In the genomic region with DNA sequence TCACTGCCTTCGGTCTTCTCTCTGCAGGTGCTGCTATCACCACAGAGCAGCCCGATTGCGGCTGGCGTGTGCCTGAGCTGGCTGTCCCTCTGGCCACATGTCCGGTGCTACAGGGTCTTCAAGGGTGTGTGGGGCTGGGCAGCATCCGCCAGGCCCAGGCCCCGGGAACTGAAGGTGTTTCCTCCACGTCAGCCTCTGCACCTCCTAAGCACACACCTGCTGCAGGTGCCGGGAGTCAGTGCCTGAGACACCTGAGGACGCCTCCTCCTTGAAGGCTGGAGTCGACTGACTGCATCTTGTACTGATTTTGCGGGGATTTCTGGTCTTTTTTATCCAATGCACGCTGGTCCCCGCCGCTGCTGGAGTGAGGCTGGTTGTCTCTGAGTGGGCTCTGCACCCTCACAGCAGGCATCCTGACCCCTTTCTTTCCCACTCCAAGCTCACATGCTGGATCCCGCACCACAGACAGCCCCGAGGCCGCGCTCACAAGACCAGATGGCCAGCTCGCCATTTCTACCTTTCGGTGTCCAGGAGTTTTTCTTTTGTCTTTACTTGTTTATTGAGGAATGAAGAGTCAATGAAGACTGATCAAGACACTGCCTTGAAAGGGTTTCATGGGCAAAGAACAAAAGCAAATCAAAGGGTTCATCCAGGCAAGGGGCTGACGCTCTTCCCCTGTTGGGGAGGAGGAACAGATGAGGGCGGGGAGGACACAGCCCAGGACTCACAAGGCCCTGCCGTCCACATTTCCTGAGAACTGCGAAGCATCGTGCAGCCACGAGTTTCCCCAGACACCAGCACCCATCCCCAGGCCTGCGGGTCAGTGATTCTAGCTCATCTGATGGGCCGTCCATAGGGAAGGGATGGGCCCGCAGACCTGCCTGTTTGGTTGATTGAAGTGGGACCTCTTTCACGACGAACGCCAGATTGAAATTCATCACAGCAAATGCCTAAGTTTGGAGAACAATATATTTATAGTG, we compare ENCODE assay signal across 22 cellular contexts.
DNase-seq lines count a peak whose midpoint lies in the region; ATAC-seq and TF ChIP-seq lines count a peak whose summit lies in the region.
"Had no signal": no experiment of that assay in that cellular context is flagged by ENCODE, and none has a peak within 500 bp of the region (broad histone marks: within the 10 kb centered on the region; RNA-seq: fewer than 3 reads in every experiment).

No MANE protein-coding gene starts in this region.

- H3K79me2 ChIP-seq in H9 (ENCODE audit: insufficient read depth, low read length): no peaks in the 10 kb centered on the region

- intact Hi-C loops in cardiac septum (cut with DNase I): no loop called here
- intact Hi-C loops in Right ventricle myocardium inferior (cut with DNase I): no loop called here

- no peak overlapping the region for H2BK12ac ChIP-seq in H9 (ENCODE audit: insufficient read length, low read depth, low read length)
- peak overlapping the region; percentile 69 for H2BK12ac ChIP-seq in neuronal stem cell (ENCODE audit: low read length)

- H2BK20ac ChIP-seq in H9 (ENCODE audit: low read depth, low read length, poor library complexity, severe bottlenecking): no peak overlapping the region

- no peak overlapping the region for H2BK120ac ChIP-seq in H9 (ENCODE audit: low read depth, low read length, poor library complexity, severe bottlenecking)
- no peak overlapping the region for H2BK120ac ChIP-seq in neuronal stem cell (ENCODE audit: low read depth, low read length)

- no CpG with 5 or more reads among the region's 33 CpGs for WGBS in H9 (ENCODE audit: extremely low coverage, insufficient read length, low lambda C conversion rate)
- WGBS in neuronal stem cell (ENCODE audit: extremely low coverage in 2 of 2, insufficient read length in 2 of 2, insufficient replicate concordance in 1 of 2), 2 donors: no CpG with 5 or more reads among the region's 33 CpGs

- H3K36me3 ChIP-seq in neuronal stem cell (replicated peaks in 1 of 2; ENCODE audit: control insufficient read depth in 2 of 2, insufficient read depth in 2 of 2, low read length in 2 of 2): no peaks in the 10 kb centered on the region
- H3K36me3 ChIP-seq: BE2C; BLaER1 treated with 17β-estradiol and CSF1 and Interleukin-3, amounts not matched to agents 10 nM and 100 nM had no signal

- H4K8ac ChIP-seq in H9 (replicated peaks; ENCODE audit: insufficient read length, low read depth, low read length): no peak overlapping the region
- no peak overlapping the region for H4K8ac ChIP-seq in neuronal stem cell (ENCODE audit: low read depth, low read length)

- peaks cover 26% of the 10 kb centered on the region; the same call in 1 of the 2 replicates for H3K27me3 Mint-ChIP-seq in H9 (ENCODE audit: low read depth)

- no peak overlapping the region for H3T11ph ChIP-seq in H9 (ENCODE audit: low read length)

- H4K91ac ChIP-seq in H9 (ENCODE audit: insufficient read length, low read depth, low read length) (no peak overlapping the region), neuronal stem cell (ENCODE audit: low read depth, low read length, poor library complexity) (no peak overlapping the region)

- no peak for TF ChIP-seq CTCF in H9 (conservative IDR thresholded peaks at IDR 0.05)

- no peaks in the 10 kb centered on the region for H3K23me2 ChIP-seq in H9 (ENCODE audit: insufficient read length, low read depth, low read length, poor library complexity, severe bottlenecking)

- H4K5ac ChIP-seq in H9 (ENCODE audit: insufficient read length, low read depth, low read length): no peak overlapping the region

- H3K4me1 Mint-ChIP-seq in H9: peaks cover 10 to 15% of the 10 kb centered on the region in 2 experiments
- H3K4me1 Mint-ChIP-seq: CD14-positive monocyte; CD8-positive, alpha-beta memory T cell had no signal

- H3K4me3 Mint-ChIP-seq in H9: no peak overlapping the region
- H3K4me3 Mint-ChIP-seq: CD14-positive monocyte; CD4-positive, alpha-beta T cell; CD8-positive, alpha-beta memory T cell had no signal

- H3K4me3 ChIP-seq in neuronal stem cell (ENCODE audit: low read length in 2 of 2): no peak overlapping the region
- H3K4me3 ChIP-seq: A549; BLaER1 treated with 17β-estradiol and CSF1 and Interleukin-3, amounts not matched to agents 10 nM and 100 nM had no signal

- H3K18ac ChIP-seq in H9 (ENCODE audit: insufficient read length, low read depth, low read length) (no peak overlapping the region), neuronal stem cell (ENCODE audit: low read length) (peak overlapping the region; percentile 41)

- H3K27me3 ChIP-seq in H9 (ENCODE audit: insufficient read depth, low read length) (no peaks in the 10 kb centered on the region), neuronal stem cell (ENCODE audit: control insufficient read depth in 3 of 3, insufficient read depth in 3 of 3, low read depth in 1 of 3, low read length in 3 of 3) (peaks cover 0 to 28% (median 0%) of the 10 kb centered on the region in 3 experiments)
- H3K27me3 ChIP-seq: BLaER1 treated with 17β-estradiol and CSF1 and Interleukin-3, amounts not matched to agents 10 nM and 100 nM had no signal

- no peak overlapping the region for H3K56ac ChIP-seq in H9 (ENCODE audit: insufficient read length, low read depth, low read length)

- H2AFZ ChIP-seq in H9 (ENCODE audit: low read length): no peak overlapping the region
- H2AFZ ChIP-seq in neuronal stem cell (ENCODE audit: low read length): no peak overlapping the region

- no peaks in the 10 kb centered on the region for H3K4me1 ChIP-seq in H9 (ENCODE audit: insufficient read depth, low read length)
- H3K4me1 ChIP-seq in neuronal stem cell (ENCODE audit: control insufficient read depth in 2 of 2, insufficient read depth in 1 of 2, low read depth in 1 of 2, low read length in 2 of 2): peaks cover 0 to 13% of the 10 kb centered on the region in 2 donors
- H3K4me1 ChIP-seq: A549, BE2C had no signal

- no peak for ATAC-seq in Right ventricle myocardium inferior
- ATAC-seq: A549 had no signal

- no peak overlapping the region for H2BK5ac ChIP-seq in H9 (ENCODE audit: insufficient read length, low read length)
- peak overlapping the region; percentile 45 for H2BK5ac ChIP-seq in neuronal stem cell (ENCODE audit: low read length)

- H3K9me3 Mint-ChIP-seq in H9: peaks cover 10% of the 10 kb centered on the region in 2 experiments; a peak in 4 of 5 replicates

- no peaks in the 10 kb centered on the region for H3K79me1 ChIP-seq in H9 (ENCODE audit: insufficient read depth, low read depth, low read length, poor library complexity, severe bottlenecking)
- H3K79me1 ChIP-seq in neuronal stem cell (ENCODE audit: low read depth, low read length): no peaks in the 10 kb centered on the region

- H3K36me3 Mint-ChIP-seq in H9 (ENCODE audit: insufficient read depth in 1 of 3, low read depth in 3 of 3): peaks cover 0 to 13% (median 3%) of the 10 kb centered on the region in 3 experiments; a peak in 4 of 7 replicates
- H3K36me3 Mint-ChIP-seq: CD14-positive monocyte; CD8-positive, alpha-beta memory T cell had no signal

- no peak overlapping the region for H3K27ac ChIP-seq in H9 (ENCODE audit: insufficient read length, low read depth, low read length)
- H3K27ac ChIP-seq in neuronal stem cell (replicated peaks; ENCODE audit: low read length): no peak overlapping the region
- H3K27ac ChIP-seq: A549; BLaER1 treated with 17β-estradiol and CSF1 and Interleukin-3, amounts not matched to agents 10 nM and 100 nM had no signal

- H2AK5ac ChIP-seq in H9 (ENCODE audit: insufficient read length, low read length) (no peak overlapping the region), neuronal stem cell (ENCODE audit: low read depth, low read length) (peak overlapping the region; percentile 44)

- H3K27ac Mint-ChIP-seq in H9: peak overlapping the region in 1 of 3 experiments; percentile 82; a peak in 1 of 7 replicates
- H3K27ac Mint-ChIP-seq: CD14-positive monocyte; CD4-positive, alpha-beta T cell; CD8-positive, alpha-beta memory T cell had no signal

- H3K9ac ChIP-seq in H9 (ENCODE audit: extremely low read depth, insufficient read length, low read length): no peak overlapping the region
- no peak overlapping the region for H3K9ac ChIP-seq in neuronal stem cell (ENCODE audit: low read depth, low read length, poor library complexity)
- H3K9ac ChIP-seq: BLaER1 treated with 17β-estradiol and CSF1 and Interleukin-3, amounts not matched to agents 10 nM and 100 nM had no signal

- DNase-seq in cardiac septum (ENCODE audit: low spot score) (peak; percentile 60), Right ventricle myocardium inferior (ENCODE audit: missing footprints) (no peak), H9 (no peak), islet precursor cell (peak; percentile 43), neuronal stem cell (ENCODE audit: low spot score) (no peak), SKM-1 (lab: John Stamatoyannopoulos, UW; ENCODE audit: unreplicated experiment) (no peak), GF-D8 (lab: John Stamatoyannopoulos, UW) (no peak), NCI-H146 (lab: John Stamatoyannopoulos, UW) (no peak)
- DNase-seq: 8988T; ACHN; AML-193; BE2C; CD4-positive, alpha-beta T cell; CD8-positive, alpha-beta memory T cell; DMS 273 treated with DMSO at 0.1 percent for 48 hours; DMS79; EL; GDM1; H7 had no signal

- H3K14ac ChIP-seq in H9 (ENCODE audit: insufficient read depth, low read length): 0 out of 2 replicates have a peak overlapping the region, but pooled peaks have one; percentile 23
- H3K14ac ChIP-seq in neuronal stem cell (ENCODE audit: low read length): peak overlapping the region; percentile 15

- H3K4me2 ChIP-seq in H9 (ENCODE audit: insufficient read depth, insufficient read length, low read length) (no peak overlapping the region), neuronal stem cell (ENCODE audit: insufficient read depth, low read length, poor library complexity, severe bottlenecking) (no peak overlapping the region)
- H3K4me2 ChIP-seq: A549 had no signal

- no peaks in the 10 kb centered on the region for H3K9me3 ChIP-seq in H9 (ENCODE audit: control insufficient read depth, low read depth, low read length)
- H3K9me3 ChIP-seq in neuronal stem cell (replicated peaks in 1 of 2; ENCODE audit: control insufficient read depth in 2 of 2, insufficient read depth in 1 of 2, low read depth in 1 of 2, low read length in 2 of 2): peaks cover 0 to 14% of the 10 kb centered on the region in 2 donors
- H3K9me3 ChIP-seq: A549, BE2C had no signal

- no peak overlapping the region for H3K4ac ChIP-seq in H9 (ENCODE audit: low read depth, low read length)
- H3K4ac ChIP-seq in neuronal stem cell (ENCODE audit: low read length): no peak overlapping the region

- no peak overlapping the region for H2BK15ac ChIP-seq in H9 (ENCODE audit: low read depth, low read length)
- peak overlapping the region; percentile 79 for H2BK15ac ChIP-seq in neuronal stem cell (ENCODE audit: low read length)

- H3K23ac ChIP-seq in H9 (ENCODE audit: insufficient read length, low read depth, low read length) (no peak overlapping the region), neuronal stem cell (ENCODE audit: low read depth, low read length, poor library complexity) (no peak overlapping the region)

- no peaks in the 10 kb centered on the region for H4K20me1 ChIP-seq in H9 (ENCODE audit: control insufficient read depth, insufficient read depth, insufficient read length)
- H4K20me1 ChIP-seq: BLaER1 treated with 17β-estradiol and CSF1 and Interleukin-3, amounts not matched to agents 10 nM and 100 nM had no signal

Comparison
In these comparisons a context has a peak if more than half of its experiments do, and no peak if none do; other contexts are left out.
1. DNase-seq: peak in cardiac septum (single experiment) and islet precursor cell (single experiment); none in Right ventricle myocardium inferior (single experiment), H9 (single experiment), neuronal stem cell (single experiment), SKM-1 (single experiment), GF-D8 (single experiment) and NCI-H146 (single experiment).